Comparison of ENCODE assay signal across 7 cellular contexts in genomic region chr17:82081966-82082365, GRCh38.
"Had no signal": no experiment of that assay in that cellular context is flagged by ENCODE, and none has a peak within 500 bp of the region (broad histone marks: within the 10 kb centered on the region; RNA-seq: fewer than 3 reads in every experiment).

No MANE protein-coding gene starts in this region.

- H3K4me3 ChIP-seq: GM23248, HAP-1 had no signal

- DNase-seq: GM23248, GOT3, H7, HFFc6 had no signal

- H2AFZ ChIP-seq: GM23248 had no signal

- H3K4me1 ChIP-seq: HAP-1 had no signal

- ATAC-seq: HCT116 had no signal

- H3K27ac ChIP-seq: GM23248 had no signal

- H3K9ac ChIP-seq: GM23248 had no signal

- H3K9me3 ChIP-seq: HAP-1 had no signal

- FAIRE-seq: HTR-8/SVneo had no signal
